Comparison of ENCODE assay signal across 6 cellular contexts in the genomic region with DNA sequence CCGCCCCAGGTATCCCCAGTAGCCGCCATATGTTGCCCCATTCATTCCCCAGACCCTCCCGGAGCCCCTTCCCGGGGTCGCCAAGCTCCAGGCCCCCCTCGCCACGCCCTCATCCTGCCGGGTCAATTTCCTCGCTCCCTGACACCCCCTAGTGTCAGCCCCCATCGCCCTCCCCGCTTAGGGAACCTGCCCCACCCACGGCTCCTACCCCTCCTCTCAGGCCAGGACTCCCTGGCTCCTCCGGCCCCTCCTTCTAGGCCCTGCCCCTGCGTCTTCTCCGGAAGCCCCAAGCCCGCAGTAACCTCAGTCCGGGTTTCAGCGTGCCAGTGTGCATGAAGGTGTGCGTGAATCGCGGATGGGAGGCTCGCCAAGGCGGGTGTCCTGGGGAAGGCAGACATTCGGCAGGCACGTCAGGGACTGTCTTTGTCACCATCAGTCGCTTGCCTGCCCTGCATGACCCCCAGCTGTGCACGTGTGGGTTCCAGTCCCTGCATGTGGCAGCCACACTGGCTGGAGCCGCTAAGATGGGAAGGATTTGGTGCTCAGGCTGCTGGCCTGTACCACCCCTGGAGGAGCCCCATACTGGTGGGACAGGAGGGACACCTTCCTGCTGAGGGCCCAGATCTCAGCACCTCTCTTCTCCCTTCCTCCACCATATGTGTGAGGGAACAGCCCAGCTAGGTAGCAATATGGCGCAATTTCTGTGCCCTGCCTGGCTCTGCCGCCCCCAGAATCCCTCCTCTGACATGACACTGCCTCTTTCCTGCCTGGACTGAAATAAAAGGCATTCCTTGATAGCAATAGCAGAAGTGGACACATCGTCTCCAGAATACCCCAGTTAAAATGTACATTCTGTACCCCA. TPM values are rescaled to one million over a fixed set of nuclear protein-coding genes. Genes with fewer than 3 reads are reported as not detected.
DNase-seq lines count a peak whose midpoint lies in the region; ATAC-seq and TF ChIP-seq lines count a peak whose summit lies in the region.

No MANE protein-coding gene starts in this region.

- H3K23ac ChIP-seq in neuronal stem cell (ENCODE audit: low read depth, low read length, poor library complexity) = peak overlapping the region; percentile 60

- H2BK120ac ChIP-seq in neuronal stem cell (ENCODE audit: low read depth, low read length) = no peak overlapping the region

- no peaks in the 10 kb centered on the region for H3K27me3 Mint-ChIP-seq in MCF 10A (ENCODE audit: insufficient read depth, unreplicated experiment)

- H3K4me2 ChIP-seq in neuronal stem cell (ENCODE audit: insufficient read depth, low read length, poor library complexity, severe bottlenecking) = peak overlapping the region; percentile 90

- H2BK15ac ChIP-seq in neuronal stem cell (ENCODE audit: low read length) = no peak overlapping the region

- peak; percentile 32 for DNase-seq in Jurkat, Clone E6-1 (ENCODE audit: low read depth, low spot score)
- DNase-seq in MCF 10A (ENCODE audit: unreplicated experiment) (no peak), neuronal stem cell (ENCODE audit: low spot score) (no peak), omental fat pad (ENCODE audit: low spot score) (no peak)

- intact Hi-C loops in MCF 10A (cut with micrococcal nuclease) = no loop called here

- peaks cover 0 to 80% (median 21%) of the 10 kb centered on the region in 3 experiments for H3K27me3 ChIP-seq in neuronal stem cell (ENCODE audit: control insufficient read depth in 3 of 3, insufficient read depth in 3 of 3, low read depth in 1 of 3, low read length in 3 of 3)

- H3K36me3 ChIP-seq in neuronal stem cell (replicated peaks in 1 of 2; ENCODE audit: control insufficient read depth in 2 of 2, insufficient read depth in 2 of 2, low read length in 2 of 2) = no peaks in the 10 kb centered on the region

- no peaks in the 10 kb centered on the region for H3K9me3 ChIP-seq in neuronal stem cell (replicated peaks in 1 of 2; ENCODE audit: control insufficient read depth in 2 of 2, insufficient read depth in 1 of 2, low read depth in 1 of 2, low read length in 2 of 2)

- no peaks in the 10 kb centered on the region for H3K4me1 Mint-ChIP-seq in MCF 10A (ENCODE audit: insufficient read depth, unreplicated experiment)

- H2BK5ac ChIP-seq in neuronal stem cell (ENCODE audit: low read length) = no peak overlapping the region

- peaks cover 13 to 15% of the 10 kb centered on the region in 2 donors for H3K4me1 ChIP-seq in neuronal stem cell (ENCODE audit: control insufficient read depth in 2 of 2, insufficient read depth in 1 of 2, low read depth in 1 of 2, low read length in 2 of 2)

- peaks cover 13% of the 10 kb centered on the region for H3K36me3 Mint-ChIP-seq in MCF 10A (ENCODE audit: insufficient read depth, unreplicated experiment)

- H2AFZ ChIP-seq in neuronal stem cell (ENCODE audit: low read length) = peak overlapping the region; percentile 97

- no TSS peak for BruUV-seq in MCF 10A (replicated peaks; lab: Mats Ljungman, UMichigan)

- H3K4me3 Mint-ChIP-seq in MCF 10A (ENCODE audit: unreplicated experiment) = peak overlapping the region; percentile 73

- H3K27ac Mint-ChIP-seq in MCF 10A (ENCODE audit: low read depth, unreplicated experiment) = no peak overlapping the region

- no peak overlapping the region for H3K14ac ChIP-seq in neuronal stem cell (ENCODE audit: low read length)

- no peak overlapping the region for H2AK5ac ChIP-seq in neuronal stem cell (ENCODE audit: low read depth, low read length)

- TF ChIP-seq CTCF in MCF 10A (IDR thresholded peaks at IDR 0.05; ENCODE audit: unreplicated experiment) (no peak), omental fat pad (IDR thresholded peaks at IDR 0.05) (no peak)

- H2BK12ac ChIP-seq in neuronal stem cell (ENCODE audit: low read length) = no peak overlapping the region

- CTCF ChIA-PET in MCF 10A (lab: Yijun Ruan, JAX) = interaction anchor here (0.7 to 6.8 kb wide), 3 partner anchors 10 to 119 kb away, joined by 3 to 38 read pairs (median 9); no protein-coding TSS in a partner anchor

- no peaks in the 10 kb centered on the region for H3K79me1 ChIP-seq in neuronal stem cell (ENCODE audit: low read depth, low read length)

- POLR2A ChIA-PET in MCF 10A (lab: Yijun Ruan, JAX) = interaction anchor here (1.2 kb wide), 1 partner anchor 16 kb away, joined by 3 read pairs; no protein-coding TSS in a partner anchor

- no peak overlapping the region for H3K4ac ChIP-seq in neuronal stem cell (ENCODE audit: low read length)

- H4K91ac ChIP-seq in neuronal stem cell (ENCODE audit: low read depth, low read length, poor library complexity) = no peak overlapping the region

- H3K9ac ChIP-seq in neuronal stem cell (ENCODE audit: low read depth, low read length, poor library complexity) = peak overlapping the region; percentile 38

- ATAC-seq in GM18867 (IDR thresholded peaks at IDR 0.05; ENCODE audit: unreplicated experiment) = peak; percentile 28
- no peak for ATAC-seq in HG02870 (IDR thresholded peaks at IDR 0.05; ENCODE audit: unreplicated experiment)
- ATAC-seq in omental fat pad (ENCODE audit: low FRiP score) = no peak

- peak overlapping the region; percentile 68 for H3K4me3 ChIP-seq in Jurkat, Clone E6-1 (ENCODE audit: low read length)
- peak overlapping the region; percentile 53 to 65 for H3K4me3 ChIP-seq in neuronal stem cell (ENCODE audit: low read length in 2 of 2)

- no peak overlapping the region for H3K27ac ChIP-seq in neuronal stem cell (replicated peaks; ENCODE audit: low read length)

- H3K18ac ChIP-seq in neuronal stem cell (ENCODE audit: low read length) = peak overlapping the region; percentile 46

- WGBS in neuronal stem cell (ENCODE audit: extremely low coverage in 2 of 2, insufficient read length in 2 of 2, insufficient replicate concordance in 1 of 2), 2 donors = no CpG with 5 or more reads among the region's 31 CpGs

- H4K8ac ChIP-seq in neuronal stem cell (ENCODE audit: low read depth, low read length) = no peak overlapping the region

- no peaks in the 10 kb centered on the region for H3K9me3 Mint-ChIP-seq in MCF 10A (ENCODE audit: unreplicated experiment)

RNA-seq across cellular contexts. Expression of a gene that starts 0.7 kb away (rescaled TPM):
- polyA plus RNA-seq in Jurkat, Clone E6-1 (2012; ENCODE audit: insufficient read depth, insufficient read length) = 4.3 TPM
- total RNA-seq in MCF 10A (2022) (1.8 and 2.1 TPM in 2 replicates), omental fat pad (1 to 10 TPM in 1 of 4 donors, under 1 TPM in 3; under 0.01 to 1.1 (median 0.12) TPM)
- 0.18 TPM for polyA plus RNA-seq in neuronal stem cell (2013, experiment 1 of 2)
- 0.25 TPM for polyA plus RNA-seq in neuronal stem cell (2013, experiment 2 of 2)

RNA-seq across cellular contexts. Expression of a gene that starts 7.9 kb away (rescaled TPM):
- polyA plus RNA-seq in Jurkat, Clone E6-1 (2012; ENCODE audit: insufficient read depth, insufficient read length) = not detected
- total RNA-seq in MCF 10A (2022) (not detected in 2 replicates), omental fat pad (not detected)
- not detected for polyA plus RNA-seq in neuronal stem cell (2013, experiment 1 of 2)
- polyA plus RNA-seq in neuronal stem cell (2013, experiment 2 of 2) = not detected

RNA-seq across cellular contexts. Expression of a gene that starts 18.0 kb away (rescaled TPM):
- polyA plus RNA-seq in Jurkat, Clone E6-1 (2012; ENCODE audit: insufficient read depth, insufficient read length) = 1.5 TPM
- total RNA-seq in MCF 10A (2022) = 36.0 and 45.3 TPM in 2 replicates
- 0.13 TPM for polyA plus RNA-seq in neuronal stem cell (2013, experiment 1 of 2)
- polyA plus RNA-seq in neuronal stem cell (2013, experiment 2 of 2) = 0.08 TPM
- total RNA-seq in omental fat pad = 1 to 10 TPM; 1.1 to 7.4 (median 4.5) TPM

RNA-seq across cellular contexts. Expression of a gene that starts 23.8 kb away (rescaled TPM):
- 150 TPM for polyA plus RNA-seq in Jurkat, Clone E6-1 (2012; ENCODE audit: insufficient read depth, insufficient read length)
- total RNA-seq in MCF 10A (2022) = 35.2 and 47.4 TPM in 2 replicates
- polyA plus RNA-seq in neuronal stem cell (2013, experiment 1 of 2) = 81.2 TPM
- 77.0 TPM for polyA plus RNA-seq in neuronal stem cell (2013, experiment 2 of 2)
- 10 to 100 TPM in 2 of 4 donors, 1 to 10 TPM in 2; 5.8 to 16.0 (median 11.9) TPM for total RNA-seq in omental fat pad

RNA-seq across cellular contexts. Expression of a gene that starts 35.2 kb away (rescaled TPM):
- polyA plus RNA-seq in Jurkat, Clone E6-1 (2012; ENCODE audit: insufficient read depth, insufficient read length) = 23.3 TPM
- total RNA-seq in MCF 10A (2022) = 14.9 and 15.7 TPM in 2 replicates
- 12.8 TPM for polyA plus RNA-seq in neuronal stem cell (2013, experiment 1 of 2)
- polyA plus RNA-seq in neuronal stem cell (2013, experiment 2 of 2) = 13.4 TPM
- 10 to 100 TPM in 3 of 4 donors, 1 to 10 TPM in 1; 9.1 to 17.5 (median 12.2) TPM for total RNA-seq in omental fat pad
